In genomic region chr17:61409301-61410099, GRCh38 we compare ENCODE assay signal across 8 cellular contexts. TPM values are rescaled to one million over a fixed set of nuclear protein-coding genes. Genes with fewer than 3 reads are reported as not detected.
DNase-seq lines count a peak whose midpoint lies in the region; FAIRE-seq and TF ChIP-seq lines count a peak whose summit lies in the region.

No MANE protein-coding gene starts in this region.

- peak overlapping the region; percentile 89 for H3K4me2 ChIP-seq in smooth muscle cell

- no peaks in the 10 kb centered on the region; the same call in 1 of the 2 replicates for H3K9me3 ChIP-seq in SJCRH30 (replicated peaks)
- H3K9me3 ChIP-seq in breast epithelium, result peaks cover 0 to 4% of the 10 kb centered on the region in 2 donors
- H3K9me3 ChIP-seq in smooth muscle cell (replicated peaks; ENCODE audit: low read depth), result no peaks in the 10 kb centered on the region

- H3K27me3 ChIP-seq in H7 (ENCODE audit: control insufficient read depth, insufficient read depth, low read length), result peaks cover 98% of the 10 kb centered on the region
- H3K27me3 ChIP-seq in SJCRH30, result no peaks in the 10 kb centered on the region
- H3K27me3 ChIP-seq in breast epithelium, result peaks cover 0 to 4% of the 10 kb centered on the region in 2 donors
- peaks cover 73% of the 10 kb centered on the region for H3K27me3 ChIP-seq in kidney epithelial cell (ENCODE audit: control insufficient read depth, insufficient read depth, low read length)
- peaks cover 16% of the 10 kb centered on the region for H3K27me3 ChIP-seq in smooth muscle cell (ENCODE audit: low read depth)

- FAIRE-seq in D721Med (lab: Jason Lieb, UNC), result no peak

- H3K4me1 ChIP-seq in SJCRH30 (no peaks in the 10 kb centered on the region), breast epithelium (peaks cover 0 to 3% of the 10 kb centered on the region in 2 donors), smooth muscle cell (ENCODE audit: low read depth) (peaks cover 21% of the 10 kb centered on the region)

- H3K9ac ChIP-seq in smooth muscle cell (ENCODE audit: low read depth), result no peak overlapping the region

- H2AFZ ChIP-seq in smooth muscle cell (ENCODE audit: low read depth), result no peak overlapping the region

- peaks cover 18% of the 10 kb centered on the region for H3F3A ChIP-seq in smooth muscle cell (ENCODE audit: low read depth)

- peak overlapping the region; percentile 12; the same call in 1 of the 2 replicates for H3K4me3 ChIP-seq in H7 (ENCODE audit: insufficient read depth, low read depth, low read length)
- H3K4me3 ChIP-seq in SJCRH30, result peak overlapping the region; percentile 46
- H3K4me3 ChIP-seq in breast epithelium, result peak overlapping the region; percentile 53 to 73 (median 69)
- H3K4me3 ChIP-seq in kidney epithelial cell (ENCODE audit: low read depth, low read length), result peak overlapping the region; percentile 35
- H3K4me3 ChIP-seq in smooth muscle cell, result peak overlapping the region; percentile 82

- DNase-seq in D721Med (ENCODE audit: insufficient read length, low spot score) (no peak), H7 (peak; percentile 92), SJCRH30 (peak; percentile 40 to 61), breast epithelium (ENCODE audit: low spot score in 2 of 2) (peak; percentile 41 to 59), kidney epithelial cell (ENCODE audit: low read depth) (no peak), smooth muscle cell (lab: John Stamatoyannopoulos, UW; ENCODE audit: unreplicated experiment) (no peak), DMS153 (lab: John Stamatoyannopoulos, UW) (no peak), amniotic stem cell (lab: John Stamatoyannopoulos, UW) (no peak)

- TF ChIP-seq CTCF in D721Med (IDR thresholded peaks at IDR 0.05; ENCODE audit: insufficient read depth, missing control alignments) (peak; percentile 47), breast epithelium (IDR thresholded peaks at IDR 0.05) (peak in 1 of 3 donors; percentile 74), kidney epithelial cell (IDR thresholded peaks at IDR 0.05; ENCODE audit: insufficient read depth, low read length, poor library complexity, severe bottlenecking) (peak; percentile 48), smooth muscle cell (IDR thresholded peaks at IDR 0.05; ENCODE audit: borderline replicate concordance, insufficient read depth, poor library complexity, severe bottlenecking) (peak; percentile 50)

- WGBS in smooth muscle cell (ENCODE audit: low lambda C conversion rate), result 1% methylated on average over 58 of the region's 73 CpGs

- intact Hi-C loops in breast epithelium (cut with DNase I; ENCODE audit: low total_unique reads), result no loop called here

- H3K36me3 ChIP-seq in H7 (replicated peaks; ENCODE audit: control insufficient read depth, insufficient read depth, low read length), result no peaks in the 10 kb centered on the region
- H3K36me3 ChIP-seq in SJCRH30, result peaks cover 39% of the 10 kb centered on the region
- H3K36me3 ChIP-seq in breast epithelium, result no peaks in the 10 kb centered on the region
- H3K36me3 ChIP-seq in kidney epithelial cell (ENCODE audit: control insufficient read depth, insufficient read depth, low read length), result no peaks in the 10 kb centered on the region
- no peaks in the 10 kb centered on the region for H3K36me3 ChIP-seq in smooth muscle cell (ENCODE audit: low read depth)

- H3K27ac ChIP-seq in SJCRH30 (peak overlapping the region; percentile 32; the same call in 1 of the 2 replicates), breast epithelium (peak overlapping the region; percentile 52 to 96), smooth muscle cell (ENCODE audit: low read depth) (peak overlapping the region; percentile 30)

- peaks cover 41% of the 10 kb centered on the region for H4K20me1 ChIP-seq in smooth muscle cell (ENCODE audit: low read depth)

- peaks cover 27% of the 10 kb centered on the region for H3K79me2 ChIP-seq in smooth muscle cell (ENCODE audit: low read depth)

- no peak for TF ChIP-seq POLR2A in breast epithelium (IDR thresholded peaks at IDR 0.05)

RNA-seq across cellular contexts. Expression of gene TBX2, which starts 9.9 kb away (rescaled TPM):
- not detected in 2 replicates for total RNA-seq in H7 (2014; rRNA removed; shearing (Covaris generic))
- total RNA-seq in SJCRH30 (2014; rRNA removed; shearing (Covaris generic)), result 42.3 and 42.7 TPM in 2 replicates
- total RNA-seq in breast epithelium (1 to 10 TPM; 4.8 to 8.5 (median 5.7) TPM), kidney epithelial cell (7.3 and 7.7 TPM in 2 replicates), smooth muscle cell (40.0 and 46.7 TPM in 2 replicates)
- polyA plus RNA-seq in smooth muscle cell, result 96.5 and 146 TPM in 2 replicates

RNA-seq across cellular contexts. Expression of gene TBX4, which starts 42.7 kb away (rescaled TPM):
- total RNA-seq in H7 (2014; rRNA removed; shearing (Covaris generic)), result not detected in 2 replicates
- 0.35 and 0.42 TPM in 2 replicates for total RNA-seq in SJCRH30 (2014; rRNA removed; shearing (Covaris generic))
- total RNA-seq in breast epithelium (under 1 TPM in 1 of 3 donors, not detected in 2; 0.80 TPM), kidney epithelial cell (not detected in 2 replicates), smooth muscle cell (14.1 and 15.4 TPM in 2 replicates)
- polyA plus RNA-seq in smooth muscle cell, result 14.6 and 22.7 TPM in 2 replicates

Comparison
In these comparisons a context has a peak if more than half of its experiments do, and no peak if none do; other contexts are left out.
1. DNase-seq: peak in H7 (single experiment), SJCRH30 (2 of 2) and breast epithelium (2 of 2); none in D721Med (single experiment), kidney epithelial cell (single experiment), smooth muscle cell (single experiment), DMS153 (single experiment) and amniotic stem cell (single experiment).
2. H3K4me3 ChIP-seq: peak in every context shown above with its lines; median percentile 82 in smooth muscle cell; 69 in breast epithelium; 46 in SJCRH30; 35 in kidney epithelial cell; 12 in H7.
3. Peak in every context shown above with its lines, with median percentiles within 50 percentile points of each other: H3K27ac ChIP-seq.